7 cellular contexts compared by ENCODE assay signal in the genomic region with DNA sequence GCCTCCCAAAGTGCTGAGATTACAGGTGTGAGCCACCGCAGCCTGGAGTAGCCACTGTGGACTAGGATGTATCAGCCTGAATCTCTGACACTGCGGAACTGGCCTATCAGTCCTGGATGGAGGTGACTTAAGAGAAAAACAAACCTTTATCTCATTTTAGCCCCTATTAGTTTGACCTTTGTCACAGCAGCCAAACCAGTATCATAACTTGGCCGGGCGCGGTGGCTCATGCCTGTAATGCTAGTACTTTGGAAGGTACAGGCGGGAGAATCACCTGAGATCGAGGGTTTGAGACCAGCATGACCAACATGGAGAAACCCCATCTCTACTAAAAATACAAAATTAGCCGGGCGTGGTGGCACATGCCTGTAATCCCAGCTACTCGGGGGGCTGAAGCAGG.
"Had no signal": no experiment of that assay in that cellular context is flagged by ENCODE, and none has a peak within 500 bp of the region (broad histone marks: within the 10 kb centered on the region; RNA-seq: fewer than 3 reads in every experiment).

No MANE protein-coding gene starts in this region.

- H3K4me3 ChIP-seq: GM23248, HAP-1 had no signal

- H3K9ac ChIP-seq: GM23248 had no signal

- DNase-seq: GM23248, GOT3, H7, HFFc6, KG1 had no signal

- H3K27ac ChIP-seq: GM23248 had no signal

- H3K4me1 ChIP-seq: HAP-1 had no signal

- H2AFZ ChIP-seq: GM23248 had no signal

- H3K36me3 ChIP-seq: HAP-1 had no signal

- ATAC-seq: HCT116 had no signal
